8 cellular contexts compared by ENCODE assay signal in genomic region chr20:32407131-32407760, GRCh38. TPM values are rescaled to one million over a fixed set of nuclear protein-coding genes. Genes with fewer than 3 reads are reported as not detected.
A peak's percentile ranks its signal among the peaks of the same experiment; 100 is the strongest.
DNase-seq lines count a peak whose midpoint lies in the region; ATAC-seq lines count a peak whose summit lies in the region.
"Not testable (repeated sequence)": the region's sequence is repeated elsewhere in the genome, so short reads cannot be mapped to it uniquely, and the experiment has no call there.

No MANE protein-coding gene starts in this region.

- peak; percentile 97 to 99 for ATAC-seq in naive thymus-derived CD8-positive, alpha-beta T cell

- H3K27me3 Mint-ChIP-seq in T-helper 2 cell treated with Interferon-gamma antibody and Interleukin-4, amounts not matched to agents 5 μg/mL and 100 μg/mL, for 36 hours (ENCODE audit: low read depth); activated CD4-positive, alpha-beta memory T cell treated with anti-CD3 and anti-CD28 coated beads, Interleukin-2, amount 10 ng/mL, durations not matched to agents 7 days and 5 days; activated naive CD8-positive, alpha-beta T cell; naive thymus-derived CD8-positive, alpha-beta T cell: not testable (repeated sequence)

- CTCF ChIA-PET in activated CD4-positive, alpha-beta memory T cell treated with anti-CD3 and anti-CD28 coated beads, Interleukin-2, amount 10 ng/mL, durations not matched to agents 7 days and 5 days (lab: Charles Lee) = interaction anchor here (1.4 kb wide), 1 partner anchor 9 kb away, joined by 3 read pairs; no protein-coding TSS in a partner anchor

- POLR2A ChIA-PET in activated CD4-positive, alpha-beta memory T cell treated with anti-CD3 and anti-CD28 coated beads, Interleukin-2, amount 10 ng/mL, durations not matched to agents 7 days and 5 days (lab: Charles Lee) = interaction anchor here (1.1 to 1.3 kb wide), 3 partner anchors 9 to 121 kb away, joined by 3 to 4 read pairs (median 3); no protein-coding TSS in a partner anchor
- POLR2A ChIA-PET in naive thymus-derived CD8-positive, alpha-beta T cell (lab: Charles Lee) = interaction anchor here (0.9 to 5.5 kb wide), 3 partner anchors 11 to 103 kb away, joined by 3 to 23 read pairs (median 4); partner anchors contain the start of gene ASXL1

- peaks cover 25% of the 10 kb centered on the region for H3K4me1 Mint-ChIP-seq in T-helper 2 cell treated with Interferon-gamma antibody and Interleukin-4, amounts not matched to agents 5 μg/mL and 100 μg/mL, for 36 hours (ENCODE audit: low read depth)
- H3K4me1 Mint-ChIP-seq in activated CD4-positive, alpha-beta memory T cell treated with anti-CD3 and anti-CD28 coated beads, Interleukin-2, amount 10 ng/mL, durations not matched to agents 7 days and 5 days = peaks cover 31% of the 10 kb centered on the region
- H3K4me1 Mint-ChIP-seq in activated naive CD8-positive, alpha-beta T cell (ENCODE audit: low read depth) = peaks cover 74% of the 10 kb centered on the region
- peaks cover 30 to 71% (median 64%) of the 10 kb centered on the region in 4 donors for H3K4me1 Mint-ChIP-seq in naive thymus-derived CD8-positive, alpha-beta T cell

- not testable (repeated sequence) for H3K9me3 Mint-ChIP-seq in T-helper 2 cell treated with Interferon-gamma antibody and Interleukin-4, amounts not matched to agents 5 μg/mL and 100 μg/mL, for 36 hours; activated CD4-positive, alpha-beta memory T cell treated with anti-CD3 and anti-CD28 coated beads, Interleukin-2, amount 10 ng/mL, durations not matched to agents 7 days and 5 days; activated naive CD8-positive, alpha-beta T cell (ENCODE audit: low read depth); naive thymus-derived CD8-positive, alpha-beta T cell

- peaks cover 33% of the 10 kb centered on the region for H3K36me3 Mint-ChIP-seq in T-helper 2 cell treated with Interferon-gamma antibody and Interleukin-4, amounts not matched to agents 5 μg/mL and 100 μg/mL, for 36 hours (ENCODE audit: low read depth)
- peaks cover 24% of the 10 kb centered on the region for H3K36me3 Mint-ChIP-seq in activated CD4-positive, alpha-beta memory T cell treated with anti-CD3 and anti-CD28 coated beads, Interleukin-2, amount 10 ng/mL, durations not matched to agents 7 days and 5 days (ENCODE audit: low read depth)
- H3K36me3 Mint-ChIP-seq in activated naive CD8-positive, alpha-beta T cell; naive thymus-derived CD8-positive, alpha-beta T cell: not testable (repeated sequence)

- peak; percentile 3 for DNase-seq in CD1c-positive myeloid dendritic cell (ENCODE audit: extremely low spot score)
- DNase-seq in T-helper 2 cell treated with Interferon-gamma antibody and Interleukin-4, amounts not matched to agents 5 μg/mL and 100 μg/mL, for 36 hours (ENCODE audit: low spot score) = peak; percentile 67
- peak; percentile 67 for DNase-seq in activated CD4-positive, alpha-beta memory T cell treated with anti-CD3 and anti-CD28 coated beads, Interleukin-2, amount 10 ng/mL, durations not matched to agents 7 days and 5 days
- peak; percentile 67 to 72 for DNase-seq in activated T-cell treated with anti-CD3 and anti-CD28 coated beads, Interleukin-2, amount 50 U/mL, for 48 hours
- peak; percentile 32 to 90 (median 74) for DNase-seq in naive thymus-derived CD8-positive, alpha-beta T cell
- DNase-seq in stimulated activated CD4-positive, alpha-beta T cell treated with anti-CD3 and anti-CD28 coated beads, Interleukin-4, amount 100 ng/mL, for 1 hour = peak; percentile 53
- DNase-seq in stimulated activated CD8-positive, alpha-beta memory T cell treated with anti-CD3 and anti-CD28 coated beads, Interleukin-4, amount 100 ng/mL, for 48 hours = peak; percentile 74

- H3K4me3 Mint-ChIP-seq in T-helper 2 cell treated with Interferon-gamma antibody and Interleukin-4, amounts not matched to agents 5 μg/mL and 100 μg/mL, for 36 hours = peak overlapping the region; percentile 61
- peak overlapping the region; percentile 21 for H3K4me3 Mint-ChIP-seq in activated CD4-positive, alpha-beta memory T cell treated with anti-CD3 and anti-CD28 coated beads, Interleukin-2, amount 10 ng/mL, durations not matched to agents 7 days and 5 days
- H3K4me3 Mint-ChIP-seq in activated naive CD8-positive, alpha-beta T cell = peak overlapping the region; percentile 75
- peak overlapping the region; percentile 66 to 89 (median 83) for H3K4me3 Mint-ChIP-seq in naive thymus-derived CD8-positive, alpha-beta T cell

- peak overlapping the region; percentile 81 for H3K27ac Mint-ChIP-seq in T-helper 2 cell treated with Interferon-gamma antibody and Interleukin-4, amounts not matched to agents 5 μg/mL and 100 μg/mL, for 36 hours
- H3K27ac Mint-ChIP-seq in activated CD4-positive, alpha-beta memory T cell treated with anti-CD3 and anti-CD28 coated beads, Interleukin-2, amount 10 ng/mL, durations not matched to agents 7 days and 5 days = peak overlapping the region; percentile 53
- peak overlapping the region; percentile 91 for H3K27ac Mint-ChIP-seq in activated naive CD8-positive, alpha-beta T cell
- peak overlapping the region; percentile 80 to 98 (median 95) for H3K27ac Mint-ChIP-seq in naive thymus-derived CD8-positive, alpha-beta T cell

RNA-seq across cellular contexts. Expression of gene ASXL1, which starts 49.1 kb away (rescaled TPM):
- total RNA-seq in activated CD4-positive, alpha-beta memory T cell treated with anti-CD3 and anti-CD28 coated beads, Interleukin-2, amount 10 ng/mL, durations not matched to agents 7 days and 5 days = 100 to 1,000 TPM; 113 to 118 TPM
- total RNA-seq in naive thymus-derived CD8-positive, alpha-beta T cell = 100 to 1,000 TPM; 147 to 149 TPM
- 10 to 100 TPM; 15.2 to 20.1 (median 18.4) TPM for polyA plus RNA-seq in naive thymus-derived CD8-positive, alpha-beta T cell

Comparison
In these comparisons a context has a peak if more than half of its experiments do, and no peak if none do; other contexts are left out.
1. Peak in every context shown above with its lines: DNase-seq and ATAC-seq.
2. DNase-seq: peak in every context shown above with its lines; median percentile 74 in naive thymus-derived CD8-positive, alpha-beta T cell; 74 in stimulated activated CD8-positive, alpha-beta memory T cell treated with anti-CD3 and anti-CD28 coated beads, Interleukin-4, amount 100 ng/mL, for 48 hours; 70 in activated T-cell treated with anti-CD3 and anti-CD28 coated beads, Interleukin-2, amount 50 U/mL, for 48 hours; 67 in T-helper 2 cell treated with Interferon-gamma antibody and Interleukin-4, amounts not matched to agents 5 μg/mL and 100 μg/mL, for 36 hours; 67 in activated CD4-positive, alpha-beta memory T cell treated with anti-CD3 and anti-CD28 coated beads, Interleukin-2, amount 10 ng/mL, durations not matched to agents 7 days and 5 days; 53 in stimulated activated CD4-positive, alpha-beta T cell treated with anti-CD3 and anti-CD28 coated beads, Interleukin-4, amount 100 ng/mL, for 1 hour; 3 in CD1c-positive myeloid dendritic cell.
3. H3K4me3 Mint-ChIP-seq: peak in every context shown above with its lines; median percentile 83 in naive thymus-derived CD8-positive, alpha-beta T cell; 75 in activated naive CD8-positive, alpha-beta T cell; 61 in T-helper 2 cell treated with Interferon-gamma antibody and Interleukin-4, amounts not matched to agents 5 μg/mL and 100 μg/mL, for 36 hours; 21 in activated CD4-positive, alpha-beta memory T cell treated with anti-CD3 and anti-CD28 coated beads, Interleukin-2, amount 10 ng/mL, durations not matched to agents 7 days and 5 days.